In genomic region chr3:195259564-195260285, GRCh38 we compare ENCODE assay signal across 1 cellular context.
TF ChIP-seq lines count a peak whose summit lies in the region.

No MANE protein-coding gene starts in this region.

TF ChIP-seq in HepG2, 621 proteins besides CTCF, POLR2A, EP300 and RAD21 (continued from another document and continues in another):
- TF ChIP-seq ZBTB40 (IDR thresholded peaks at IDR 0.05) (no peak), ZBTB40 (CRISPR knock-in tag; IDR thresholded peaks at IDR 0.05) (peak; percentile 69; the same call in 1 of the 2 replicates), SMARCC2 (IDR thresholded peaks at IDR 0.05) (no peak), ZNF609 (CRISPR knock-in tag; IDR thresholded peaks at IDR 0.05; ENCODE audit: borderline replicate concordance) (peak; percentile 83; the same call in 1 of the 2 replicates), NR2F1 (CRISPR knock-in tag; IDR thresholded peaks at IDR 0.05) (no peak), PHF5A (CRISPR knock-in tag; IDR thresholded peaks at IDR 0.05; ENCODE audit: low read depth, unreplicated experiment) (no peak), ZNF138 (CRISPR knock-in tag; IDR thresholded peaks at IDR 0.05; ENCODE audit: low read depth) (no peak; the same call in 1 of the 2 replicates), NAIF1 (CRISPR knock-in tag; IDR thresholded peaks at IDR 0.05; ENCODE audit: borderline replicate concordance) (no peak), HHEX (CRISPR knock-in tag; IDR thresholded peaks at IDR 0.05) (no peak), STAT6 (CRISPR knock-in tag; IDR thresholded peaks at IDR 0.05; ENCODE audit: borderline replicate concordance) (no peak; the same call in 1 of the 2 replicates), ELF4 (CRISPR knock-in tag; IDR thresholded peaks at IDR 0.05; ENCODE audit: borderline replicate concordance) (peak; percentile 49; the same call in 1 of the 2 replicates), ZFAT (CRISPR knock-in tag; conservative IDR thresholded peaks at IDR 0.05) (0 out of 2 replicates have a peak, but pooled peaks have one; percentile 41), GRHL1 (CRISPR knock-in tag; conservative IDR thresholded peaks at IDR 0.05) (no peak), KAT8 (CRISPR knock-in tag; IDR thresholded peaks at IDR 0.05) (peak; percentile 83), ZNF280D (CRISPR knock-in tag; IDR thresholded peaks at IDR 0.05) (peak; percentile 89), JDP2 (CRISPR knock-in tag; IDR thresholded peaks at IDR 0.05; ENCODE audit: borderline replicate concordance) (no peak; the same call in 1 of the 2 replicates), ZBTB3 (CRISPR knock-in tag; IDR thresholded peaks at IDR 0.05; ENCODE audit: borderline replicate concordance, low read depth) (0 out of 2 replicates have a peak, but pooled peaks have one; percentile 59), THRA (CRISPR knock-in tag; IDR thresholded peaks at IDR 0.05; ENCODE audit: borderline replicate concordance) (no peak; the same call in 1 of the 2 replicates), TFAP4 (IDR thresholded peaks at IDR 0.05; ENCODE audit: borderline replicate concordance, low read depth) (peak; percentile 38; the same call in 1 of the 2 replicates), MXD4 (CRISPR knock-in tag; IDR thresholded peaks at IDR 0.05) (peak; percentile 74; the same call in 1 of the 2 replicates), GTF2F1 (IDR thresholded peaks at IDR 0.05; ENCODE audit: low read length) (no peak; the same call in 1 of the 2 replicates), RBFOX2 (IDR thresholded peaks at IDR 0.05; ENCODE audit: low read depth, low read length) (peak; percentile 94), ZBTB25 (CRISPR knock-in tag; IDR thresholded peaks at IDR 0.05) (peak; percentile 93), PPARG (CRISPR knock-in tag; conservative IDR thresholded peaks at IDR 0.05) (no peak; the same call in 1 of the 2 replicates), SAP130 (CRISPR knock-in tag; IDR thresholded peaks at IDR 0.05; ENCODE audit: low read depth) (peak; percentile 68)
